ENCODE assay signal across 10 cellular contexts in the genomic region with DNA sequence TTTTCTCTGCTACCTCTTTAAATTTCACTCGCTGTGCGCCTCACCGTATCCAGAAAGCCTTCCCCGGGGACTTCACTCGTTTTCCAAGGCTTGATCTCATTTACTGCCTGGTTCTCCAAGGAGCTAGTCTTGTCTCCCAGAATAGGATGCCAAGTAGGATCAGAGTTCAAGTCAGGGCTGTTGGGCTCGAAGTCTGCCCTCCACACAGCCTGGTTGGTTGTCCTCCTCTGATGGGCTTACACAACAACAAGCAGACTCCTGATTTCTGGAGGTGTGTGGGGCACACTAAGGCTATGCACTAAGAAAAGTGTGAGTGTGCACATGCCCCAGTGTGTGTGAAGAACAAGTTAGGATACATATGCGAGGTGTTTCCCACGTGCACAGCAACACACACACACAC. TPM values are rescaled to one million over a fixed set of nuclear protein-coding genes. Genes with fewer than 3 reads are reported as not detected.
DNase-seq lines count a peak whose midpoint lies in the region; ATAC-seq and TF ChIP-seq lines count a peak whose summit lies in the region.
"Had no signal": no experiment of that assay in that cellular context is flagged by ENCODE, and none has a peak within 500 bp of the region (broad histone marks: within the 10 kb centered on the region; RNA-seq: fewer than 3 reads in every experiment).

No MANE protein-coding gene starts in this region.

- no peak overlapping the region for H3K4me3 ChIP-seq in choroid plexus epithelial cell (ENCODE audit: low read depth, low read length)
- peak overlapping the region in 1 of 2 experiments; percentile 6 for H3K4me3 ChIP-seq in mesenchymal stem cell (ENCODE audit: insufficient read depth in 1 of 2, low read depth in 1 of 2, low read length in 2 of 2)
- no peak overlapping the region for H3K4me3 ChIP-seq in upper lobe of right lung

- no peak overlapping the region for H2BK5ac ChIP-seq in mesenchymal stem cell (ENCODE audit: low read depth, low read length, poor library complexity, severe bottlenecking)

- peak overlapping the region; percentile 76 for H4K8ac ChIP-seq in mesenchymal stem cell (ENCODE audit: low read length)

- H3K79me1 ChIP-seq in mesenchymal stem cell (replicated peaks; ENCODE audit: low read length, poor library complexity, severe bottlenecking) = no peaks in the 10 kb centered on the region

- peak overlapping the region; percentile 64 for H2BK120ac ChIP-seq in mesenchymal stem cell (ENCODE audit: low read depth, low read length)

- no peaks in the 10 kb centered on the region for H3K9me3 Mint-ChIP-seq in activated T-cell treated with anti-CD3 and anti-CD28 coated beads, Interleukin-2, amount 50 U/mL, for 4 hours

- peaks cover 8% of the 10 kb centered on the region for H3K36me3 Mint-ChIP-seq in activated T-cell treated with anti-CD3 and anti-CD28 coated beads, Interleukin-2, amount 50 U/mL, for 4 hours (ENCODE audit: insufficient read depth)

- no peaks in the 10 kb centered on the region for H3K9me3 ChIP-seq in mesenchymal stem cell (ENCODE audit: control insufficient read depth, low read length)
- H3K9me3 ChIP-seq in upper lobe of right lung = no peaks in the 10 kb centered on the region

- WGBS in mesenchymal stem cell = 80% methylated on average over 6 of the region's 8 CpGs

- intact Hi-C loops in upper lobe of right lung (cut with DNase I) = no loop called here
- intact Hi-C loops in head of caudate nucleus (cut with DNase I) = no loop called here

- peaks cover 27% of the 10 kb centered on the region for H3K4me1 ChIP-seq in mesenchymal stem cell (ENCODE audit: control insufficient read depth, insufficient read depth, low read depth, low read length)
- H3K4me1 ChIP-seq in upper lobe of right lung = peaks cover 72% of the 10 kb centered on the region

- H2BK15ac ChIP-seq in mesenchymal stem cell (ENCODE audit: low read depth, poor library complexity, severe bottlenecking) = peak overlapping the region; percentile 3

- H3K4ac ChIP-seq in mesenchymal stem cell (ENCODE audit: low read depth in 1 of 2, low read length in 2 of 2) = peak overlapping the region; percentile 61 to 99

- H3K9ac ChIP-seq in mesenchymal stem cell (ENCODE audit: low read length) = peak overlapping the region; percentile 2

- TF ChIP-seq CTCF in choroid plexus epithelial cell (conservative IDR thresholded peaks at IDR 0.05; ENCODE audit: low read depth, low read length) = no peak
- TF ChIP-seq CTCF in upper lobe of right lung (IDR thresholded peaks at IDR 0.05) = no peak

- peak overlapping the region; percentile 99 for H2AK5ac ChIP-seq in mesenchymal stem cell (ENCODE audit: low read length, severe bottlenecking)

- DNase-seq in activated T-cell treated with anti-CD3 and anti-CD28 coated beads, Interleukin-2, amount 50 U/mL, for 4 hours = no peak
- DNase-seq in activated T-cell treated with anti-CD3 and anti-CD28 coated beads for 4 hours (no peak), choroid plexus epithelial cell (ENCODE audit: low read depth) (peak; percentile 46), mesenchymal stem cell (peak; percentile 40), upper lobe of right lung (no peak), head of caudate nucleus (no peak)
- DNase-seq: activated CD4-positive, alpha-beta T cell treated with anti-CD3 and anti-CD28 coated beads, Interleukin-2, amount 50 U/mL, for 4 hours; AML-193 had no signal

- peaks cover 78% of the 10 kb centered on the region for H3K4me1 Mint-ChIP-seq in activated T-cell treated with anti-CD3 and anti-CD28 coated beads, Interleukin-2, amount 50 U/mL, for 4 hours (ENCODE audit: low read depth)

- H3K14ac ChIP-seq in mesenchymal stem cell (ENCODE audit: low read length in 2 of 2) = peak overlapping the region in 1 of 2 experiments; percentile 5

- peak overlapping the region; percentile 69 for H3K4me3 Mint-ChIP-seq in activated T-cell treated with anti-CD3 and anti-CD28 coated beads, Interleukin-2, amount 50 U/mL, for 4 hours

- H3K18ac ChIP-seq in mesenchymal stem cell (ENCODE audit: low read depth in 1 of 2, low read length in 2 of 2) = peak overlapping the region; percentile 41 to 91

- H3K27me3 Mint-ChIP-seq in activated T-cell treated with anti-CD3 and anti-CD28 coated beads, Interleukin-2, amount 50 U/mL, for 4 hours (ENCODE audit: low read depth) = no peaks in the 10 kb centered on the region

- H3K36me3 ChIP-seq in mesenchymal stem cell (ENCODE audit: control insufficient read depth in 1 of 2, insufficient read depth in 2 of 2, low read depth in 1 of 2, low read length in 2 of 2) = peaks cover 14 to 18% of the 10 kb centered on the region in 2 experiments
- H3K36me3 ChIP-seq in upper lobe of right lung = no peaks in the 10 kb centered on the region

- no peak for ATAC-seq in activated T-cell treated with anti-CD3 and anti-CD28 coated beads, Interleukin-2, amount 50 U/mL, for 4 hours
- ATAC-seq in upper lobe of right lung = no peak
- no peak for ATAC-seq in GM19395 (IDR thresholded peaks at IDR 0.05; ENCODE audit: unreplicated experiment)
- no peak for ATAC-seq in GM18858 (IDR thresholded peaks at IDR 0.05; ENCODE audit: unreplicated experiment)

- H4K91ac ChIP-seq in mesenchymal stem cell (ENCODE audit: low read length) = peak overlapping the region; percentile 89

- H2AFZ ChIP-seq in mesenchymal stem cell (ENCODE audit: low read depth, low read length) = no peak overlapping the region

- no peak overlapping the region for H3K23ac ChIP-seq in mesenchymal stem cell (ENCODE audit: low read length in 2 of 2)

- no peak overlapping the region for H3K4me2 ChIP-seq in mesenchymal stem cell (ENCODE audit: low read length, poor library complexity, severe bottlenecking)

- H2BK12ac ChIP-seq in mesenchymal stem cell (ENCODE audit: low read length in 2 of 2) = peak overlapping the region; percentile 76 to 98

- H3K27ac ChIP-seq in mesenchymal stem cell (ENCODE audit: low read length, poor library complexity, severe bottlenecking) (peak overlapping the region; percentile 90), upper lobe of right lung (peak overlapping the region; percentile 79)

- H3K27me3 ChIP-seq in mesenchymal stem cell (ENCODE audit: control insufficient read depth in 1 of 2, insufficient read depth in 1 of 2, low read length in 2 of 2) (no peaks in the 10 kb centered on the region), upper lobe of right lung (no peaks in the 10 kb centered on the region)

RNA-seq across cellular contexts. Expression of a gene that starts 14.0 kb away (rescaled TPM):
- 100 to 1,000 TPM; 199 to 329 (median 211) TPM for total RNA-seq in activated T-cell treated with anti-CD3 and anti-CD28 coated beads, Interleukin-2, amount 50 U/mL, for 4 hours
- polyA plus RNA-seq in mesenchymal stem cell (2013, experiment 1 of 2) = 50.6 TPM
- polyA plus RNA-seq in mesenchymal stem cell (2013, experiment 2 of 2) = 50.3 TPM
- 120 TPM for total RNA-seq in upper lobe of right lung

Comparison
In these comparisons a context has a peak if more than half of its experiments do, and no peak if none do; other contexts are left out.
1. DNase-seq: peak in choroid plexus epithelial cell (single experiment) and mesenchymal stem cell (single experiment); none in activated T-cell treated with anti-CD3 and anti-CD28 coated beads, Interleukin-2, amount 50 U/mL, for 4 hours (single experiment), activated T-cell treated with anti-CD3 and anti-CD28 coated beads for 4 hours (single experiment), upper lobe of right lung (single experiment) and head of caudate nucleus (0 of 42).